In the genomic region with DNA sequence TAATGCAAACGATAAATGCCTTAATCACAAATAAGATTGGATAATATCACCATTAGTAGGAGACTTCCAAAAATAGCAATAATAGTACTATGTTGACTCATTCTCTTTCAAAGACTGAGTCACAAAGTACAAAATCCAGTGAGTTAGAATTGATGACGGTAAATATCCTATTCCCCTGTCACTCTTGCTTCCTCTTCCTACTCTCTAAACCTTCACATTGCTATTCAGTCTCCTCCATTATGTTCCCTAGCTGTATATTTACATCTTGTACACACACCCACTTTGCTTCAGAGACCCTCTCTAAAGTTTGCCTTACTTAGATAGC, we compare ENCODE assay signal across 13 cellular contexts. TPM values are rescaled to one million over a fixed set of nuclear protein-coding genes. Genes with fewer than 3 reads are reported as not detected.
DNase-seq lines count a peak whose midpoint lies in the region; ATAC-seq, FAIRE-seq and TF ChIP-seq lines count a peak whose summit lies in the region.
"Had no signal": no experiment of that assay in that cellular context is flagged by ENCODE, and none has a peak within 500 bp of the region (broad histone marks: within the 10 kb centered on the region; RNA-seq: fewer than 3 reads in every experiment).

No MANE protein-coding gene starts in this region.

- intact Hi-C loops in endothelial cell of umbilical vein (cut with micrococcal nuclease) = no loop called here
- intact Hi-C loops in colonic mucosa (cut with DNase I) = no loop called here

- H3K9me3 ChIP-seq in OCI-LY3 (ENCODE audit: insufficient read depth, low read length) (no peaks in the 10 kb centered on the region), endothelial cell of umbilical vein (replicated peaks; ENCODE audit: control insufficient read depth, insufficient read depth, low read length) (no peaks in the 10 kb centered on the region), colonic mucosa (no peaks in the 10 kb centered on the region), neuronal stem cell (replicated peaks in 1 of 2; ENCODE audit: control insufficient read depth in 2 of 2, insufficient read depth in 1 of 2, low read depth in 1 of 2, low read length in 2 of 2) (no peaks in the 10 kb centered on the region)
- H3K9me3 ChIP-seq: thoracic aorta had no signal

- no peaks in the 10 kb centered on the region for H3K27me3 ChIP-seq in OCI-LY3 (ENCODE audit: low read depth, low read length)
- H3K27me3 ChIP-seq in endothelial cell of umbilical vein (ENCODE audit: control insufficient read depth in 2 of 2, insufficient read depth in 2 of 2, low read length in 2 of 2) = no peaks in the 10 kb centered on the region
- no peaks in the 10 kb centered on the region for H3K27me3 ChIP-seq in colonic mucosa
- H3K27me3 ChIP-seq in neuronal stem cell (ENCODE audit: control insufficient read depth in 3 of 3, insufficient read depth in 3 of 3, low read depth in 1 of 3, low read length in 3 of 3) = no peaks in the 10 kb centered on the region

- H2BK5ac ChIP-seq in neuronal stem cell (ENCODE audit: low read length) = no peak overlapping the region

- DNase-seq in GM04503 (ENCODE audit: low read depth) = peak; percentile 21
- DNase-seq in endothelial cell of umbilical vein (ENCODE audit: low read depth, low spot score) = peak; percentile 13
- peak; percentile 15 for DNase-seq in putamen (ENCODE audit: low spot score)
- DNase-seq in colonic mucosa = no peak
- no peak for DNase-seq in cerebellar cortex (ENCODE audit: low spot score)
- DNase-seq in neuronal stem cell (ENCODE audit: low spot score) = no peak
- DNase-seq: NCI-H1092, NCI-H510A, Right ventricle myocardium superior had no signal

- H3K27ac ChIP-seq in OCI-LY3 (ENCODE audit: low read length) (no peak overlapping the region), endothelial cell of umbilical vein (ENCODE audit: insufficient read depth, low read depth, low read length) (no peak overlapping the region), colonic mucosa (no peak overlapping the region), neuronal stem cell (replicated peaks; ENCODE audit: low read length) (no peak overlapping the region)
- H3K27ac ChIP-seq: thoracic aorta had no signal

- no peak overlapping the region for H2AK5ac ChIP-seq in neuronal stem cell (ENCODE audit: low read depth, low read length)

- H3K79me2 ChIP-seq in OCI-LY3 (ENCODE audit: low read length) (no peaks in the 10 kb centered on the region), endothelial cell of umbilical vein (ENCODE audit: control insufficient read depth, insufficient read depth, low read length) (no peaks in the 10 kb centered on the region)

- ATAC-seq in GM19397 (IDR thresholded peaks at IDR 0.05; ENCODE audit: unreplicated experiment) = no peak
- ATAC-seq: natural killer cell treated with Interleukin-12 subunit alpha and Interleukin-12 subunit beta and Interleukin-15 and Interleukin-18, amount 100 ng/mL, for 72 hours had no signal

- dilution Hi-C loops in endothelial cell of umbilical vein (cut with MboI; ENCODE audit: extremely low pct_ligation_motif_present, low sequenced_read_pairs) = no loop called here

- H4K20me1 ChIP-seq in OCI-LY3 (ENCODE audit: insufficient read depth, low read length) = no peaks in the 10 kb centered on the region
- no peaks in the 10 kb centered on the region for H4K20me1 ChIP-seq in endothelial cell of umbilical vein (replicated peaks; ENCODE audit: control insufficient read depth, extremely low read depth, insufficient read depth, low read length)

- H3K4me3 ChIP-seq in OCI-LY3 (ENCODE audit: low read length) (peak overlapping the region; percentile 17), endothelial cell of umbilical vein (replicated peaks in 1 of 3; ENCODE audit: insufficient read depth in 1 of 3, low read depth in 1 of 3, low read length in 3 of 3) (no peak overlapping the region), colonic mucosa (no peak overlapping the region), neuronal stem cell (ENCODE audit: low read length in 2 of 2) (no peak overlapping the region)
- H3K4me3 ChIP-seq: thoracic aorta had no signal

- peak overlapping the region; percentile 51 for H3K4me2 ChIP-seq in OCI-LY3 (ENCODE audit: low read length)
- no peak overlapping the region for H3K4me2 ChIP-seq in endothelial cell of umbilical vein (ENCODE audit: insufficient read depth, low read length)
- H3K4me2 ChIP-seq in neuronal stem cell (ENCODE audit: insufficient read depth, low read length, poor library complexity, severe bottlenecking) = no peak overlapping the region

- TF ChIP-seq POLR2A in endothelial cell of umbilical vein (IDR thresholded peaks at IDR 0.05; ENCODE audit: low read depth, low read length) = no peak

- H3K9ac ChIP-seq in OCI-LY3 (ENCODE audit: low read length) = no peak overlapping the region
- H3K9ac ChIP-seq in endothelial cell of umbilical vein (replicated peaks; ENCODE audit: extremely low read depth, insufficient read depth, low read length) = no peak overlapping the region
- no peak overlapping the region for H3K9ac ChIP-seq in colonic mucosa (ENCODE audit: low read depth in 2 of 2, low read length in 2 of 2)
- no peak overlapping the region for H3K9ac ChIP-seq in neuronal stem cell (ENCODE audit: low read depth, low read length, poor library complexity)

- H2BK15ac ChIP-seq in neuronal stem cell (ENCODE audit: low read length) = no peak overlapping the region

- no peak for FAIRE-seq in endothelial cell of umbilical vein (lab: Jason Lieb, UNC)

- H4K8ac ChIP-seq in neuronal stem cell (ENCODE audit: low read depth, low read length) = no peak overlapping the region

- H3K23ac ChIP-seq in neuronal stem cell (ENCODE audit: low read depth, low read length, poor library complexity) = no peak overlapping the region

- no peak overlapping the region for H3K4ac ChIP-seq in neuronal stem cell (ENCODE audit: low read length)

- H3K4me1 ChIP-seq in OCI-LY3 (ENCODE audit: low read length) = peaks cover 23% of the 10 kb centered on the region
- peaks cover 2% of the 10 kb centered on the region for H3K4me1 ChIP-seq in endothelial cell of umbilical vein (ENCODE audit: control insufficient read depth, extremely low read depth, insufficient read depth, low read length)
- no peaks in the 10 kb centered on the region for H3K4me1 ChIP-seq in colonic mucosa
- no peaks in the 10 kb centered on the region for H3K4me1 ChIP-seq in neuronal stem cell (ENCODE audit: control insufficient read depth in 2 of 2, insufficient read depth in 1 of 2, low read depth in 1 of 2, low read length in 2 of 2)

- TF ChIP-seq CTCF in OCI-LY3 (IDR thresholded peaks at IDR 0.05; ENCODE audit: low read depth, low read length) (no peak), endothelial cell of umbilical vein (IDR thresholded peaks at IDR 0.05; ENCODE audit: extremely low read depth in 1 of 2, insufficient read depth in 1 of 2, low read depth in 1 of 2, low read length in 2 of 2) (no peak), colonic mucosa (IDR thresholded peaks at IDR 0.05) (no peak)

- no peaks in the 10 kb centered on the region for H3K9me1 ChIP-seq in endothelial cell of umbilical vein (replicated peaks; ENCODE audit: control insufficient read depth, extremely low read depth, insufficient read depth, low read length)

- H3K79me1 ChIP-seq in neuronal stem cell (ENCODE audit: low read depth, low read length) = no peaks in the 10 kb centered on the region

- H2AFZ ChIP-seq in OCI-LY3 (ENCODE audit: low read depth, low read length) = no peak overlapping the region
- no peak overlapping the region for H2AFZ ChIP-seq in endothelial cell of umbilical vein (ENCODE audit: low read depth, low read length)
- no peak overlapping the region for H2AFZ ChIP-seq in neuronal stem cell (ENCODE audit: low read length)

- WGBS in neuronal stem cell (ENCODE audit: extremely low coverage in 2 of 2, insufficient read length in 2 of 2, insufficient replicate concordance in 1 of 2), 2 donors = no CpG with 5 or more reads among the region's 2 CpGs

- no TSS peak for BruUV-seq in endothelial cell of umbilical vein (replicated peaks; lab: Mats Ljungman, UMichigan)

- H3K14ac ChIP-seq in neuronal stem cell (ENCODE audit: low read length) = no peak overlapping the region

- POLR2A ChIA-PET in endothelial cell of umbilical vein (lab: Charles Lee) = interaction anchor here (1.0 kb wide), 1 partner anchor 26 kb away, joined by 3 read pairs; no protein-coding TSS in a partner anchor

- no peak overlapping the region for H2BK120ac ChIP-seq in neuronal stem cell (ENCODE audit: low read depth, low read length)

- H4K91ac ChIP-seq in neuronal stem cell (ENCODE audit: low read depth, low read length, poor library complexity) = no peak overlapping the region

- no peak overlapping the region for H3K18ac ChIP-seq in neuronal stem cell (ENCODE audit: low read length)

- CTCF ChIA-PET in endothelial cell of umbilical vein (lab: Charles Lee) = no interaction called here

- H3K36me3 ChIP-seq in OCI-LY3 (replicated peaks; ENCODE audit: low read depth, low read length) = no peaks in the 10 kb centered on the region
- H3K36me3 ChIP-seq in endothelial cell of umbilical vein (ENCODE audit: control insufficient read depth in 2 of 2, extremely low read depth in 1 of 2, insufficient read depth in 2 of 2, low read length in 2 of 2) = no peaks in the 10 kb centered on the region
- no peaks in the 10 kb centered on the region for H3K36me3 ChIP-seq in colonic mucosa
- no peaks in the 10 kb centered on the region for H3K36me3 ChIP-seq in neuronal stem cell (replicated peaks in 1 of 2; ENCODE audit: control insufficient read depth in 2 of 2, insufficient read depth in 2 of 2, low read length in 2 of 2)
- H3K36me3 ChIP-seq: thoracic aorta had no signal

- H2BK12ac ChIP-seq in neuronal stem cell (ENCODE audit: low read length) = no peak overlapping the region

TF ChIP-seq in endothelial cell of umbilical vein, 7 proteins besides CTCF, POLR2A, EP300 and RAD21 (continues in another document):
- TF ChIP-seq GATA2 (IDR thresholded peaks at IDR 0.05; ENCODE audit: insufficient read depth, insufficient read length, low read depth, low read length) (no peak), EZH2 (IDR thresholded peaks at IDR 0.05; ENCODE audit: borderline replicate concordance, low read depth, low read length, severe bottlenecking) (no peak), JUN (IDR thresholded peaks at IDR 0.05; ENCODE audit: borderline replicate concordance, insufficient read depth, insufficient read length, low read depth) (peak; percentile 53), FOS (IDR thresholded peaks at IDR 0.05; ENCODE audit: borderline replicate concordance, insufficient read depth, low read length) (peak; percentile 70)

RNA-seq across cellular contexts. Expression of gene INTS6, which starts 26.3 kb away (rescaled TPM):
- total RNA-seq in endothelial cell of umbilical vein (38.2 and 45.4 TPM in 2 replicates), colonic mucosa (10 to 100 TPM; 30.8 to 32.3 TPM)
- 7.9 and 9.5 TPM in 2 replicates for polyA plus RNA-seq in endothelial cell of umbilical vein
- 14.4 and 14.7 TPM in 2 replicates for polyA plus RNA-seq in endothelial cell of umbilical vein (2011; cell fraction: cytosol; rRNA removed)
- 35.7 and 56.8 TPM in 2 replicates for polyA plus RNA-seq in endothelial cell of umbilical vein (2011; cell fraction: nucleus; rRNA removed)
- 20.9 and 22.3 TPM in 2 replicates for polyA plus RNA-seq in endothelial cell of umbilical vein (2012)
- 41.4 and 69.8 TPM in 2 replicates for polyA minus RNA-seq in endothelial cell of umbilical vein
- polyA minus RNA-seq in endothelial cell of umbilical vein (2011; cell fraction: cytosol; rRNA and poly(A)+ RNA removed) = 41.7 TPM
- polyA minus RNA-seq in endothelial cell of umbilical vein (2011; cell fraction: nucleus; rRNA and poly(A)+ RNA removed) = 82.1 and 130 TPM in 2 replicates
- polyA plus RNA-seq in neuronal stem cell (2013, experiment 1 of 2) = 14.2 TPM
- 13.5 TPM for polyA plus RNA-seq in neuronal stem cell (2013, experiment 2 of 2)

Comparison
In these comparisons a context has a peak if more than half of its experiments do, and no peak if none do; other contexts are left out.
1. DNase-seq: peak in GM04503 (single experiment), endothelial cell of umbilical vein (single experiment) and putamen (single experiment); none in colonic mucosa (single experiment), cerebellar cortex (single experiment) and neuronal stem cell (single experiment).